8 cellular contexts compared by ENCODE assay signal in genomic region chr3:141485578-141486415, GRCh38. TPM values are rescaled to one million over a fixed set of nuclear protein-coding genes. Genes with fewer than 3 reads are reported as not detected.
DNase-seq lines count a peak whose midpoint lies in the region; ATAC-seq, FAIRE-seq and TF ChIP-seq lines count a peak whose summit lies in the region.

No MANE protein-coding gene starts in this region.

- FAIRE-seq in pancreas (lab: Jason Lieb, UNC), result no peak

- H3K27ac ChIP-seq in ACC112 (ENCODE audit: low read depth, low read length), result peak overlapping the region; percentile 72
- H3K27ac ChIP-seq in pancreas, result peak overlapping the region; percentile 24 to 81 (median 61)

- H2AFZ ChIP-seq in ACC112 (ENCODE audit: low read length, unreplicated experiment), result peak overlapping the region; percentile 87

- peak overlapping the region; percentile 71 for H3K4me3 ChIP-seq in ACC112 (ENCODE audit: low read depth, low read length)
- peak overlapping the region; percentile 70 for H3K4me3 ChIP-seq in HFF-Myc (replicated peaks; ENCODE audit: low read depth, low read length)
- peak overlapping the region in 1 of 4 donors; percentile 77 for H3K4me3 ChIP-seq in pancreas

- ATAC-seq in pancreas (peak in 2 of 4 donors; percentile 29 to 63), GM21786 (IDR thresholded peaks at IDR 0.05; ENCODE audit: unreplicated experiment) (no peak), HG03571 (IDR thresholded peaks at IDR 0.05; ENCODE audit: unreplicated experiment) (no peak)

- H3K9me3 ChIP-seq in pancreas, result no peaks in the 10 kb centered on the region

- TF ChIP-seq CTCF in HFF-Myc (IDR thresholded peaks at IDR 0.05; ENCODE audit: low read depth, low read length, missing control alignments) (no peak), pancreas (IDR thresholded peaks at IDR 0.05) (no peak)

- H3K27me3 ChIP-seq in ACC112 (ENCODE audit: insufficient read depth, low read length) (no peaks in the 10 kb centered on the region), pancreas (no peaks in the 10 kb centered on the region)

- WGBS in pancreas, 2 donors, result 50 to 51% methylated on average over 9 of the region's 9 CpGs

- peak; percentile 10 for DNase-seq in HFF-Myc (ENCODE audit: extremely low read depth, low read depth)
- DNase-seq in activated CD4-positive, alpha-beta T cell treated with anti-CD3 and anti-CD28 coated beads for 48 hours, result peak; percentile 31
- peak; percentile 55 for DNase-seq in fibroblast of peridontal ligament (ENCODE audit: extremely low read depth)
- DNase-seq in pancreas, result no peak
- no peak for DNase-seq in stimulated activated CD4-positive, alpha-beta T cell treated with anti-CD3 and anti-CD28 coated beads, Interleukin-2, amount 100 ng/mL, for 48 hours

- peaks cover 34% of the 10 kb centered on the region for H3K79me2 ChIP-seq in ACC112 (ENCODE audit: control insufficient read depth, insufficient read depth, low read length, unreplicated experiment)

- no peaks in the 10 kb centered on the region for H3K36me3 ChIP-seq in ACC112 (ENCODE audit: insufficient read depth, low read length)
- H3K36me3 ChIP-seq in pancreas, result no peaks in the 10 kb centered on the region

- H3K4me1 ChIP-seq in ACC112 (ENCODE audit: control insufficient read depth, insufficient read depth, low read length, unreplicated experiment), result peaks cover 42% of the 10 kb centered on the region
- peaks cover 0 to 7% (median 0%) of the 10 kb centered on the region in 3 donors for H3K4me1 ChIP-seq in pancreas

- intact Hi-C loops in pancreas (cut with DNase I), result no loop called here

RNA-seq across cellular contexts. Expression of gene RASA2, which starts 1.0 kb away (rescaled TPM):
- total RNA-seq in pancreas, result 10 to 100 TPM in 1 of 6 donors, 1 to 10 TPM in 5; 5.0 to 10.7 (median 6.3) TPM
- 1 to 10 TPM; 3.2 to 4.4 TPM for polyA plus RNA-seq in pancreas

Comparison
In these comparisons a context has a peak if more than half of its experiments do, and no peak if none do; other contexts are left out.
1. DNase-seq: peak in HFF-Myc (single experiment), activated CD4-positive, alpha-beta T cell treated with anti-CD3 and anti-CD28 coated beads for 48 hours (single experiment) and fibroblast of peridontal ligament (single experiment); none in pancreas (0 of 6) and stimulated activated CD4-positive, alpha-beta T cell treated with anti-CD3 and anti-CD28 coated beads, Interleukin-2, amount 100 ng/mL, for 48 hours (0 of 2).